ENCODE assay signal across 1 cellular context in genomic region chrX:150831863-150832262, GRCh38.
TF ChIP-seq lines count a peak whose summit lies in the region.

No MANE protein-coding gene starts in this region.

TF ChIP-seq in GM23338, 12 proteins besides CTCF, POLR2A, EP300 and RAD21 (continued from another document):
- TF ChIP-seq, protein P1, sequence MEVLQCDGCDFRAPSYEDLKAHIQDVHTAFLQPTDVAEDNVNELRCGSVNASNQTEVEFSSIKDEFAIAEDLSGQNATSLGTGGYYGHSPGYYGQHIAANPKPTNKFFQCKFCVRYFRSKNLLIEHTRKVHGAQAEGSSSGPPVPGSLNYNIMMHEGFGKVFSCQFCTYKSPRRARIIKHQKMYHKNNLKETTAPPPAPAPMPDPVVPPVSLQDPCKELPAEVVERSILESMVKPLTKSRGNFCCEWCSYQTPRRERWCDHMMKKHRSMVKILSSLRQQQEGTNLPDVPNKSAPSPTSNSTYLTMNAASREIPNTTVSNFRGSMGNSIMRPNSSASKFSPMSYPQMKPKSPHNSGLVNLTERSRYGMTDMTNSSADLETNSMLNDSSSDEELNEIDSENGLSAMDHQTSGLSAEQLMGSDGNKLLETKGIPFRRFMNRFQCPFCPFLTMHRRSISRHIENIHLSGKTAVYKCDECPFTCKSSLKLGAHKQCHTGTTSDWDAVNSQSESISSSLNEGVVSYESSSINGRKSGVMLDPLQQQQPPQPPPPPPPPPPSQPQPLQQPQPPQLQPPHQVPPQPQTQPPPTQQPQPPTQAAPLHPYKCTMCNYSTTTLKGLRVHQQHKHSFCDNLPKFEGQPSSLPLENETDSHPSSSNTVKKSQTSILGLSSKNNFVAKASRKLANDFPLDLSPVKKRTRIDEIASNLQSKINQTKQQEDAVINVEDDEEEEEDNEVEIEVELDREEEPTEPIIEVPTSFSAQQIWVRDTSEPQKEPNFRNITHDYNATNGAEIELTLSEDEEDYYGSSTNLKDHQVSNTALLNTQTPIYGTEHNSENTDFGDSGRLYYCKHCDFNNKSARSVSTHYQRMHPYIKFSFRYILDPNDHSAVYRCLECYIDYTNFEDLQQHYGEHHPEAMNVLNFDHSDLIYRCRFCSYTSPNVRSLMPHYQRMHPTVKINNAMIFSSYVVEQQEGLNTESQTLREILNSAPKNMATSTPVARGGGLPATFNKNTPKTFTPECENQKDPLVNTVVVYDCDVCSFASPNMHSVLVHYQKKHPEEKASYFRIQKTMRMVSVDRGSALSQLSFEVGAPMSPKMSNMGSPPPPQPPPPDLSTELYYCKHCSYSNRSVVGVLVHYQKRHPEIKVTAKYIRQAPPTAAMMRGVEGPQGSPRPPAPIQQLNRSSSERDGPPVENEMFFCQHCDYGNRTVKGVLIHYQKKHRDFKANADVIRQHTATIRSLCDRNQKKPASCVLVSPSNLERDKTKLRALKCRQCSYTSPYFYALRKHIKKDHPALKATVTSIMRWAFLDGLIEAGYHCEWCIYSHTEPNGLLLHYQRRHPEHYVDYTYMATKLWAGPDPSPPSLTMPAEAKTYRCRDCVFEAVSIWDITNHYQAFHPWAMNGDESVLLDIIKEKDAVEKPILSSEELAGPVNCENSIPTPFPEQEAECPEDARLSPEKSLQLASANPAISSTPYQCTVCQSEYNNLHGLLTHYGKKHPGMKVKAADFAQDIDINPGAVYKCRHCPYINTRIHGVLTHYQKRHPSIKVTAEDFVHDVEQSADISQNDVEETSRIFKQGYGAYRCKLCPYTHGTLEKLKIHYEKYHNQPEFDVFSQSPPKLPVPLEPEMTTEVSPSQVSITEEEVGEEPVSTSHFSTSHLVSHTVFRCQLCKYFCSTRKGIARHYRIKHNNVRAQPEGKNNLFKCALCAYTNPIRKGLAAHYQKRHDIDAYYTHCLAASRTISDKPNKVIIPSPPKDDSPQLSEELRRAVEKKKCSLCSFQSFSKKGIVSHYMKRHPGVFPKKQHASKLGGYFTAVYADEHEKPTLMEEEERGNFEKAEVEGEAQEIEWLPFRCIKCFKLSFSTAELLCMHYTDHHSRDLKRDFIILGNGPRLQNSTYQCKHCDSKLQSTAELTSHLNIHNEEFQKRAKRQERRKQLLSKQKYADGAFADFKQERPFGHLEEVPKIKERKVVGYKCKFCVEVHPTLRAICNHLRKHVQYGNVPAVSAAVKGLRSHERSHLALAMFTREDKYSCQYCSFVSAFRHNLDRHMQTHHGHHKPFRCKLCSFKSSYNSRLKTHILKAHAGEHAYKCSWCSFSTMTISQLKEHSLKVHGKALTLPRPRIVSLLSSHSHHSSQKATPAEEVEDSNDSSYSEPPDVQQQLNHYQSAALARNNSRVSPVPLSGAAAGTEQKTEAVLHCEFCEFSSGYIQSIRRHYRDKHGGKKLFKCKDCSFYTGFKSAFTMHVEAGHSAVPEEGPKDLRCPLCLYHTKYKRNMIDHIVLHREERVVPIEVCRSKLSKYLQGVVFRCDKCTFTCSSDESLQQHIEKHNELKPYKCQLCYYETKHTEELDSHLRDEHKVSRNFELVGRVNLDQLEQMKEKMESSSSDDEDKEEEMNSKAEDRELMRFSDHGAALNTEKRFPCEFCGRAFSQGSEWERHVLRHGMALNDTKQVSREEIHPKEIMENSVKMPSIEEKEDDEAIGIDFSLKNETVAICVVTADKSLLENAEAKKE (CRISPR knock-in tag; IDR thresholded peaks at IDR 0.05), result no peak
- TF ChIP-seq STAT1 (IDR thresholded peaks at IDR 0.05; ENCODE audit: unreplicated experiment) (no peak), ZNF331 (CRISPR knock-in tag; IDR thresholded peaks at IDR 0.05; ENCODE audit: low read depth) (no peak), JUNB (IDR thresholded peaks at IDR 0.05; ENCODE audit: unreplicated experiment) (no peak), EZH2 (IDR thresholded peaks at IDR 0.05; ENCODE audit: low read depth, unreplicated experiment) (no peak)
- TF ChIP-seq, protein P2, sequence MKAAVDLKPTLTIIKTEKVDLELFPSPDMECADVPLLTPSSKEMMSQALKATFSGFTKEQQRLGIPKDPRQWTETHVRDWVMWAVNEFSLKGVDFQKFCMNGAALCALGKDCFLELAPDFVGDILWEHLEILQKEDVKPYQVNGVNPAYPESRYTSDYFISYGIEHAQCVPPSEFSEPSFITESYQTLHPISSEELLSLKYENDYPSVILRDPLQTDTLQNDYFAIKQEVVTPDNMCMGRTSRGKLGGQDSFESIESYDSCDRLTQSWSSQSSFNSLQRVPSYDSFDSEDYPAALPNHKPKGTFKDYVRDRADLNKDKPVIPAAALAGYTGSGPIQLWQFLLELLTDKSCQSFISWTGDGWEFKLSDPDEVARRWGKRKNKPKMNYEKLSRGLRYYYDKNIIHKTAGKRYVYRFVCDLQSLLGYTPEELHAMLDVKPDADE (IDR thresholded peaks at IDR 0.05), result no peak
